23 cellular contexts compared by ENCODE assay signal in genomic region chr1:179167955-179168354, GRCh38.
DNase-seq lines count a peak whose midpoint lies in the region; ATAC-seq, FAIRE-seq and TF ChIP-seq lines count a peak whose summit lies in the region.
"Had no signal": no experiment of that assay in that cellular context is flagged by ENCODE, and none has a peak within 500 bp of the region (broad histone marks: within the 10 kb centered on the region; RNA-seq: fewer than 3 reads in every experiment).

No MANE protein-coding gene starts in this region.

- H3K79me2 ChIP-seq in K562 (ENCODE audit: control insufficient read depth, insufficient read depth, low read length) = 0 out of 3 replicates have a peak, but pooled peaks cover 5% of the 10 kb centered on the region

- H3K27ac ChIP-seq in SJCRH30 = peak overlapping the region; percentile 89
- no peak overlapping the region for H3K27ac ChIP-seq in K562 (ENCODE audit: extremely low read depth, low read depth, low read length)
- H3K27ac ChIP-seq in foreskin keratinocyte = peak overlapping the region; percentile 3
- H3K27ac ChIP-seq: 22Rv1; A549; BLaER1 treated with 17β-estradiol and CSF1 and Interleukin-3, amounts not matched to agents 10 nM and 100 nM; C4-2B had no signal

- no peaks in the 10 kb centered on the region for H3K36me3 ChIP-seq in SJCRH30
- H3K36me3 ChIP-seq in K562 (ENCODE audit: control insufficient read depth, insufficient read depth, low read length) = no peaks in the 10 kb centered on the region
- no peaks in the 10 kb centered on the region for H3K36me3 ChIP-seq in H7 (replicated peaks; ENCODE audit: control insufficient read depth, insufficient read depth, low read length)

- no peak for FAIRE-seq in K562 (lab: Jason Lieb, UNC)
- FAIRE-seq: A549, G401.6, GM12891, GM19239 had no signal

- no peak overlapping the region for H2AFZ ChIP-seq in K562 (ENCODE audit: low read depth, low read length)

- no peak for TF ChIP-seq RAD21 in K562 (CRISPR knock-in tag; conservative IDR thresholded peaks at IDR 0.05 in 1 of 2, IDR thresholded peaks at IDR 0.05 in 1 of 2)

- intact Hi-C loops in K562 (cut with micrococcal nuclease) = no loop called here
- intact Hi-C loops in activated T-helper 1 cell treated with anti-CD3 and anti-CD28 coated beads, Interleukin-12 subunit alpha, Interleukin-12 subunit beta, Interleukin-2, Interleukin-4 antibody, amounts not matched to agents 30 ng/mL and 10 ng/mL and 1 ng/mL, durations not matched to agents 14 hours and 24 hours and 36 hours (cut with micrococcal nuclease) = no loop called here

- H3K9me1 ChIP-seq in K562 (ENCODE audit: control insufficient read depth, insufficient read depth, low read length) = no peaks in the 10 kb centered on the region

- TF ChIP-seq EP300 in K562 (IDR thresholded peaks at IDR 0.05; ENCODE audit: low read length) = no peak

- no peaks in the 10 kb centered on the region for H3K27me3 ChIP-seq in SJCRH30
- H3K27me3 ChIP-seq in K562 (ENCODE audit: control insufficient read depth in 2 of 2, insufficient read depth in 2 of 2, low read length in 2 of 2) = no peaks in the 10 kb centered on the region
- no peaks in the 10 kb centered on the region for H3K27me3 ChIP-seq in foreskin keratinocyte
- H3K27me3 ChIP-seq in H7 (ENCODE audit: control insufficient read depth, insufficient read depth, low read length) = no peaks in the 10 kb centered on the region
- H3K27me3 ChIP-seq: BLaER1 treated with 17β-estradiol and CSF1 and Interleukin-3, amounts not matched to agents 10 nM and 100 nM had no signal

- H3K27ac Mint-ChIP-seq in stimulated activated memory B cell treated with anti-CD40 and anti-IgM and Interleukin-4, amounts not matched to agents 10 μg/mL and 1 μg/mL and 100 μg/mL, for 72 hours = peak overlapping the region; percentile 44
- no peak overlapping the region for H3K27ac Mint-ChIP-seq in activated T-helper 1 cell treated with anti-CD3 and anti-CD28 coated beads, Interleukin-12 subunit alpha, Interleukin-12 subunit beta, Interleukin-2, Interleukin-4 antibody, amounts not matched to agents 30 ng/mL and 10 ng/mL and 1 ng/mL, durations not matched to agents 14 hours and 24 hours and 36 hours
- no peak overlapping the region for H3K27ac Mint-ChIP-seq in activated naive CD8-positive, alpha-beta T cell treated with anti-CD3 and anti-CD28 coated beads for 36 hours
- H3K27ac Mint-ChIP-seq: B cell; CD4-positive, alpha-beta T cell; CD8-positive, alpha-beta T cell had no signal

- in situ Hi-C loops in K562 (cut with MboI) = no loop called here

- no TSS peak for BruUV-seq in K562 (replicated peaks; lab: Mats Ljungman, UMichigan)

- CTCF ChIA-PET in K562 (lab: Yijun Ruan, JAX; ENCODE audit: low intra/inter-chr PET ratio) = no interaction called here

- H4K20me1 ChIP-seq in K562 (replicated peaks; ENCODE audit: control insufficient read depth, insufficient read depth, low read length) = no peaks in the 10 kb centered on the region; the same call in 1 of the 2 replicates

- DNase-seq in SJCRH30 (no peak), K562 (ENCODE audit: extremely low read depth in 1 of 4, low spot score in 3 of 4) (no peak), foreskin keratinocyte (no peak), NCI-H446 (lab: John Stamatoyannopoulos, UW) (no peak), H7 (no peak)
- DNase-seq in activated T-helper 1 cell treated with anti-CD3 and anti-CD28 coated beads, Interleukin-12 subunit alpha, Interleukin-12 subunit beta, Interleukin-2, Interleukin-4 antibody, amounts not matched to agents 30 ng/mL and 10 ng/mL and 1 ng/mL, durations not matched to agents 14 hours and 24 hours and 36 hours (ENCODE audit: low spot score) = no peak
- no peak for DNase-seq in activated naive CD8-positive, alpha-beta T cell treated with anti-CD3 and anti-CD28 coated beads for 36 hours
- DNase-seq: AML-193; Caco-2; Calu3; CD4-positive, alpha-beta T cell; CD8-positive, alpha-beta T cell; DMS79 treated with DMSO at 0.1 percent for 48 hours; GF-D8 had no signal

- 45% methylated on average over 1 of the region's 1 CpG for WGBS in K562 (ENCODE audit: insufficient coverage, low coverage, missing lambda C conversion rate)

- no peaks in the 10 kb centered on the region for H3K36me3 Mint-ChIP-seq in stimulated activated memory B cell treated with anti-CD40 and anti-IgM and Interleukin-4, amounts not matched to agents 10 μg/mL and 1 μg/mL and 100 μg/mL, for 72 hours
- no peaks in the 10 kb centered on the region for H3K36me3 Mint-ChIP-seq in activated T-helper 1 cell treated with anti-CD3 and anti-CD28 coated beads, Interleukin-12 subunit alpha, Interleukin-12 subunit beta, Interleukin-2, Interleukin-4 antibody, amounts not matched to agents 30 ng/mL and 10 ng/mL and 1 ng/mL, durations not matched to agents 14 hours and 24 hours and 36 hours (ENCODE audit: low read depth)
- peaks cover 3% of the 10 kb centered on the region for H3K36me3 Mint-ChIP-seq in activated naive CD8-positive, alpha-beta T cell treated with anti-CD3 and anti-CD28 coated beads for 36 hours

- H3K4me3 Mint-ChIP-seq in stimulated activated memory B cell treated with anti-CD40 and anti-IgM and Interleukin-4, amounts not matched to agents 10 μg/mL and 1 μg/mL and 100 μg/mL, for 72 hours = no peak overlapping the region
- H3K4me3 Mint-ChIP-seq in activated T-helper 1 cell treated with anti-CD3 and anti-CD28 coated beads, Interleukin-12 subunit alpha, Interleukin-12 subunit beta, Interleukin-2, Interleukin-4 antibody, amounts not matched to agents 30 ng/mL and 10 ng/mL and 1 ng/mL, durations not matched to agents 14 hours and 24 hours and 36 hours = no peak overlapping the region
- H3K4me3 Mint-ChIP-seq in activated naive CD8-positive, alpha-beta T cell treated with anti-CD3 and anti-CD28 coated beads for 36 hours = no peak overlapping the region
- H3K4me3 Mint-ChIP-seq: B cell; CD4-positive, alpha-beta T cell; CD8-positive, alpha-beta T cell had no signal

- no peak overlapping the region for H3K4me2 ChIP-seq in K562 (ENCODE audit: insufficient read depth, low read length)
- H3K4me2 ChIP-seq: A549 had no signal

- H3K4me1 Mint-ChIP-seq in stimulated activated memory B cell treated with anti-CD40 and anti-IgM and Interleukin-4, amounts not matched to agents 10 μg/mL and 1 μg/mL and 100 μg/mL, for 72 hours = peaks cover 29% of the 10 kb centered on the region
- no peaks in the 10 kb centered on the region for H3K4me1 Mint-ChIP-seq in activated T-helper 1 cell treated with anti-CD3 and anti-CD28 coated beads, Interleukin-12 subunit alpha, Interleukin-12 subunit beta, Interleukin-2, Interleukin-4 antibody, amounts not matched to agents 30 ng/mL and 10 ng/mL and 1 ng/mL, durations not matched to agents 14 hours and 24 hours and 36 hours (ENCODE audit: low read depth)
- H3K4me1 Mint-ChIP-seq in activated naive CD8-positive, alpha-beta T cell treated with anti-CD3 and anti-CD28 coated beads for 36 hours = peaks cover 26% of the 10 kb centered on the region

- no peak for TF ChIP-seq POLR2A in K562 (conservative IDR thresholded peaks at IDR 0.05)

- no peaks in the 10 kb centered on the region for H3K9me3 Mint-ChIP-seq in stimulated activated memory B cell treated with anti-CD40 and anti-IgM and Interleukin-4, amounts not matched to agents 10 μg/mL and 1 μg/mL and 100 μg/mL, for 72 hours
- no peaks in the 10 kb centered on the region for H3K9me3 Mint-ChIP-seq in activated T-helper 1 cell treated with anti-CD3 and anti-CD28 coated beads, Interleukin-12 subunit alpha, Interleukin-12 subunit beta, Interleukin-2, Interleukin-4 antibody, amounts not matched to agents 30 ng/mL and 10 ng/mL and 1 ng/mL, durations not matched to agents 14 hours and 24 hours and 36 hours
- H3K9me3 Mint-ChIP-seq in activated naive CD8-positive, alpha-beta T cell treated with anti-CD3 and anti-CD28 coated beads for 36 hours = no peaks in the 10 kb centered on the region
- H3K9me3 Mint-ChIP-seq: CD4-positive, alpha-beta T cell; CD8-positive, alpha-beta T cell had no signal

- POLR2A ChIA-PET in K562 (lab: Yijun Ruan, JAX) = interaction anchor here (1.1 to 1.7 kb wide), 3 partner anchors 17 to 45 kb away, joined by 3 to 4 read pairs (median 3); no protein-coding TSS in a partner anchor

- no peak for TF ChIP-seq CTCF in K562 (IDR thresholded peaks at IDR 0.05 in 2 of 3, conservative IDR thresholded peaks at IDR 0.05 in 1 of 3; ENCODE audit: insufficient read depth in 2 of 3, low read depth in 1 of 3, low read length in 3 of 3)
- TF ChIP-seq CTCF in foreskin keratinocyte (conservative IDR thresholded peaks at IDR 0.05) = no peak

- H3K27me3 Mint-ChIP-seq in stimulated activated memory B cell treated with anti-CD40 and anti-IgM and Interleukin-4, amounts not matched to agents 10 μg/mL and 1 μg/mL and 100 μg/mL, for 72 hours = no peaks in the 10 kb centered on the region
- no peaks in the 10 kb centered on the region for H3K27me3 Mint-ChIP-seq in activated T-helper 1 cell treated with anti-CD3 and anti-CD28 coated beads, Interleukin-12 subunit alpha, Interleukin-12 subunit beta, Interleukin-2, Interleukin-4 antibody, amounts not matched to agents 30 ng/mL and 10 ng/mL and 1 ng/mL, durations not matched to agents 14 hours and 24 hours and 36 hours (ENCODE audit: insufficient read depth)
- no peaks in the 10 kb centered on the region for H3K27me3 Mint-ChIP-seq in activated naive CD8-positive, alpha-beta T cell treated with anti-CD3 and anti-CD28 coated beads for 36 hours
- H3K27me3 Mint-ChIP-seq: B cell; CD4-positive, alpha-beta T cell had no signal

- H3K4me3 ChIP-seq in SJCRH30 (no peak overlapping the region), K562 (no peak overlapping the region), H7 (ENCODE audit: insufficient read depth, low read depth, low read length) (no peak overlapping the region)
- H3K4me3 ChIP-seq: A549; BLaER1 treated with 17β-estradiol and CSF1 and Interleukin-3, amounts not matched to agents 10 nM and 100 nM had no signal

- H3K9me3 ChIP-seq in SJCRH30 (replicated peaks) (no peaks in the 10 kb centered on the region), K562 (replicated peaks; ENCODE audit: control insufficient read depth, insufficient read depth, low read depth, low read length) (no peaks in the 10 kb centered on the region)
- H3K9me3 ChIP-seq: A549; BLaER1 treated with 17β-estradiol and CSF1 and Interleukin-3, amounts not matched to agents 10 nM and 100 nM; Caco-2 had no signal

- no peak overlapping the region for H3K9ac ChIP-seq in K562 (ENCODE audit: insufficient read depth in 1 of 2, low read depth in 2 of 2, low read length in 2 of 2)
- H3K9ac ChIP-seq: BLaER1 treated with 17β-estradiol and CSF1 and Interleukin-3, amounts not matched to agents 10 nM and 100 nM had no signal

- H3K4me1 ChIP-seq in SJCRH30 (peaks cover 63% of the 10 kb centered on the region), K562 (replicated peaks in 1 of 2; ENCODE audit: control insufficient read depth in 2 of 2, insufficient read depth in 2 of 2, low read length in 2 of 2) (no peaks in the 10 kb centered on the region), foreskin keratinocyte (peaks cover 36% of the 10 kb centered on the region)

- ATAC-seq in K562 (no peak), foreskin keratinocyte (no peak)
- no peak for ATAC-seq in stimulated activated memory B cell treated with anti-CD40 and anti-IgM and Interleukin-4, amounts not matched to agents 10 μg/mL and 1 μg/mL and 100 μg/mL, for 72 hours
- ATAC-seq: A549; CD8-positive, alpha-beta T cell had no signal

TF ChIP-seq in K562, 482 proteins besides CTCF, POLR2A, EP300 and RAD21 (continues in another document):
- TF ChIP-seq CBFA2T2 (conservative IDR thresholded peaks at IDR 0.05) (no peak), C11orf30 (IDR thresholded peaks at IDR 0.05; ENCODE audit: low read depth) (peak; percentile 51)
